Comparison of ENCODE assay signal across 16 cellular contexts in genomic region chr7:22601812-22602568, GRCh38.
DNase-seq lines count a peak whose midpoint lies in the region; ATAC-seq, FAIRE-seq and TF ChIP-seq lines count a peak whose summit lies in the region.
"Had no signal": no experiment of that assay in that cellular context is flagged by ENCODE, and none has a peak within 500 bp of the region (broad histone marks: within the 10 kb centered on the region; RNA-seq: fewer than 3 reads in every experiment).

No MANE protein-coding gene starts in this region.

- H3K27ac Mint-ChIP-seq in HFFc6, result peak overlapping the region; percentile 83
- H3K27ac Mint-ChIP-seq: B cell; stimulated activated effector memory CD8-positive, alpha-beta T cell treated with anti-CD3 and anti-CD28 coated beads, Interleukin-12 subunit alpha, Interleukin-12 subunit beta, amount 100 ng/mL, for 72 hours had no signal

- FAIRE-seq in bronchial epithelial cell (lab: Jason Lieb, UNC), result no peak

- H2AFZ ChIP-seq in ACC112 (ENCODE audit: low read length, unreplicated experiment), result no peak overlapping the region

- DNase-seq in HFFc6, result peak; percentile 84
- peak; percentile 38 for DNase-seq in bronchial epithelial cell (ENCODE audit: low read depth)
- no peak for DNase-seq in left lung
- DNase-seq in left lobe of liver (ENCODE audit: low spot score), result no peak
- no peak for DNase-seq in NCI-H187 treated with DMSO at 0.1 percent for 48 hours (lab: John Stamatoyannopoulos, UW)
- no peak for DNase-seq in activated CD4-positive, CD25-positive, alpha-beta regulatory T cell (lab: John Stamatoyannopoulos, UW)
- DNase-seq: activated CD4-positive, alpha-beta T cell treated with anti-CD3 and anti-CD28 coated beads for 1 hour; H9; midbrain; NCI-H345; stimulated activated CD4-positive, alpha-beta T cell treated with anti-CD3 and anti-CD28 coated beads, Interleukin-4, amount 100 ng/mL, for 1 hour had no signal

- H3K79me2 ChIP-seq in ACC112 (ENCODE audit: control insufficient read depth, insufficient read depth, low read length, unreplicated experiment), result no peaks in the 10 kb centered on the region

- H3K9me3 Mint-ChIP-seq in HFFc6, result no peaks in the 10 kb centered on the region
- H3K9me3 Mint-ChIP-seq: H9; stimulated activated effector memory CD8-positive, alpha-beta T cell treated with anti-CD3 and anti-CD28 coated beads, Interleukin-12 subunit alpha, Interleukin-12 subunit beta, amount 100 ng/mL, for 72 hours had no signal

- H3K4me1 ChIP-seq in ACC112 (ENCODE audit: control insufficient read depth, insufficient read depth, low read length, unreplicated experiment), result peaks cover 47% of the 10 kb centered on the region
- peaks cover 5 to 21% of the 10 kb centered on the region in 2 donors for H3K4me1 ChIP-seq in left lung
- H3K4me1 ChIP-seq: ascending aorta had no signal

- H3K27ac ChIP-seq in ACC112 (ENCODE audit: low read depth, low read length) (peak overlapping the region; percentile 81), left lung (peak overlapping the region in 1 of 2 donors; percentile 24)
- H3K27ac ChIP-seq: ascending aorta had no signal

- TF ChIP-seq CTCF in HFFc6 (IDR thresholded peaks at IDR 0.05), result no peak
- TF ChIP-seq CTCF in bronchial epithelial cell (IDR thresholded peaks at IDR 0.05; ENCODE audit: insufficient read depth, low read length, severe bottlenecking), result no peak
- TF ChIP-seq CTCF in left lung (IDR thresholded peaks at IDR 0.05), result no peak

- H3K36me3 ChIP-seq in ACC112 (ENCODE audit: insufficient read depth, low read length), result no peaks in the 10 kb centered on the region
- no peaks in the 10 kb centered on the region for H3K36me3 ChIP-seq in bronchial epithelial cell (ENCODE audit: control insufficient read depth, insufficient read depth, low read length)
- H3K36me3 ChIP-seq in left lung, result no peaks in the 10 kb centered on the region
- H3K36me3 ChIP-seq: ascending aorta had no signal

- H3K27me3 ChIP-seq in ACC112 (ENCODE audit: insufficient read depth, low read length) (no peaks in the 10 kb centered on the region), bronchial epithelial cell (ENCODE audit: control insufficient read depth, insufficient read depth, low read length) (peaks cover 9% of the 10 kb centered on the region), left lung (no peaks in the 10 kb centered on the region)
- H3K27me3 ChIP-seq: ascending aorta had no signal

- H3K36me3 Mint-ChIP-seq in HFFc6 (ENCODE audit: low read depth), result no peaks in the 10 kb centered on the region
- H3K36me3 Mint-ChIP-seq: stimulated activated effector memory CD8-positive, alpha-beta T cell treated with anti-CD3 and anti-CD28 coated beads, Interleukin-12 subunit alpha, Interleukin-12 subunit beta, amount 100 ng/mL, for 72 hours had no signal

- peak overlapping the region; percentile 4; the same call in 1 of the 2 replicates for H3K4me3 Mint-ChIP-seq in HFFc6
- H3K4me3 Mint-ChIP-seq: B cell; H9; stimulated activated effector memory CD8-positive, alpha-beta T cell treated with anti-CD3 and anti-CD28 coated beads, Interleukin-12 subunit alpha, Interleukin-12 subunit beta, amount 100 ng/mL, for 72 hours had no signal

- H3K27me3 Mint-ChIP-seq in HFFc6 (ENCODE audit: insufficient read depth), result peaks cover 3% of the 10 kb centered on the region; the same call in 1 of the 2 replicates
- H3K27me3 Mint-ChIP-seq: B cell had no signal

- intact Hi-C loops in left lung (cut with DNase I), result no loop called here

- H3K4me3 ChIP-seq in ACC112 (ENCODE audit: low read depth, low read length) (peak overlapping the region; percentile 19; the same call in 1 of the 2 replicates), bronchial epithelial cell (ENCODE audit: low read depth, low read length) (no peak overlapping the region), left lung (no peak overlapping the region)
- H3K4me3 ChIP-seq: ascending aorta had no signal

- H3K4me1 Mint-ChIP-seq in HFFc6 (ENCODE audit: low read depth), result peaks cover 49% of the 10 kb centered on the region
- H3K4me1 Mint-ChIP-seq: stimulated activated effector memory CD8-positive, alpha-beta T cell treated with anti-CD3 and anti-CD28 coated beads, Interleukin-12 subunit alpha, Interleukin-12 subunit beta, amount 100 ng/mL, for 72 hours had no signal

- ATAC-seq in left lung (peak; percentile 62), left lobe of liver (no peak), GM18517 (IDR thresholded peaks at IDR 0.05; ENCODE audit: unreplicated experiment) (no peak)
- ATAC-seq: stimulated activated effector memory CD8-positive, alpha-beta T cell treated with anti-CD3 and anti-CD28 coated beads, Interleukin-12 subunit alpha, Interleukin-12 subunit beta, amount 100 ng/mL, for 72 hours had no signal

- no peaks in the 10 kb centered on the region for H3K9me3 ChIP-seq in left lung
- H3K9me3 ChIP-seq: ascending aorta had no signal

Comparison
In these comparisons a context has a peak if more than half of its experiments do, and no peak if none do; other contexts are left out.
1. DNase-seq: peak in HFFc6 (single experiment) and bronchial epithelial cell (single experiment); none in left lung (0 of 2), left lobe of liver (single experiment), NCI-H187 treated with DMSO at 0.1 percent for 48 hours (single experiment) and activated CD4-positive, CD25-positive, alpha-beta regulatory T cell (0 of 4).